In genomic region chr12:69469854-69470188, GRCh38 we compare ENCODE assay signal across 8 cellular contexts. TPM values are rescaled to one million over a fixed set of nuclear protein-coding genes. Genes with fewer than 3 reads are reported as not detected.
DNase-seq lines count a peak whose midpoint lies in the region; ATAC-seq, FAIRE-seq and TF ChIP-seq lines count a peak whose summit lies in the region.

No MANE protein-coding gene starts in this region.

- no peaks in the 10 kb centered on the region for H3K27me3 Mint-ChIP-seq in H9 (ENCODE audit: low read depth)

- no peak for TF ChIP-seq CTCF in H9 (conservative IDR thresholded peaks at IDR 0.05)
- no peak for TF ChIP-seq CTCF in WI38 (IDR thresholded peaks at IDR 0.05; ENCODE audit: low read depth, low read length)
- no peak for TF ChIP-seq CTCF in spleen (IDR thresholded peaks at IDR 0.05 in 8 of 11, conservative IDR thresholded peaks at IDR 0.05 in 3 of 11)
- no peak for TF ChIP-seq CTCF in D721Med (IDR thresholded peaks at IDR 0.05; ENCODE audit: insufficient read depth, missing control alignments)

- peaks cover 4% of the 10 kb centered on the region for H3K79me1 ChIP-seq in H9 (ENCODE audit: insufficient read depth, low read depth, low read length, poor library complexity, severe bottlenecking)

- no peak overlapping the region for H4K5ac ChIP-seq in H9 (ENCODE audit: insufficient read length, low read depth, low read length)

- H3K9me3 ChIP-seq in H9 (ENCODE audit: control insufficient read depth, low read depth, low read length) (no peaks in the 10 kb centered on the region), spleen (no peaks in the 10 kb centered on the region)

- H3K23ac ChIP-seq in H9 (ENCODE audit: insufficient read length, low read depth, low read length), result no peak overlapping the region

- H3K4me3 Mint-ChIP-seq in H9, result peak overlapping the region; percentile 95 to 97

- H3T11ph ChIP-seq in H9 (ENCODE audit: low read length), result no peak overlapping the region

- H3K14ac ChIP-seq in H9 (ENCODE audit: insufficient read depth, low read length), result no peak overlapping the region; the same call in 1 of the 2 replicates

- no peak overlapping the region for H3K18ac ChIP-seq in H9 (ENCODE audit: insufficient read length, low read depth, low read length)

- H3K36me3 Mint-ChIP-seq in H9 (ENCODE audit: insufficient read depth in 1 of 3, low read depth in 3 of 3), result no peaks in the 10 kb centered on the region; a peak in 2 of 7 replicates

- H3K27ac ChIP-seq in H9 (ENCODE audit: insufficient read length, low read depth, low read length), result no peak overlapping the region
- peak overlapping the region; percentile 70 to 94 (median 93) for H3K27ac ChIP-seq in spleen

- ATAC-seq in left cardiac atrium, result peak; percentile 2 to 5

- no peak for FAIRE-seq in D721Med (lab: Jason Lieb, UNC)

- H3K36me3 ChIP-seq in spleen, result no peaks in the 10 kb centered on the region

- no peak overlapping the region for H2BK15ac ChIP-seq in H9 (ENCODE audit: low read depth, low read length)

- no peak overlapping the region for H4K8ac ChIP-seq in H9 (replicated peaks; ENCODE audit: insufficient read length, low read depth, low read length)

- H3K4me3 ChIP-seq in WI38 (ENCODE audit: low read depth, low read length), result peak overlapping the region; percentile 88
- H3K4me3 ChIP-seq in spleen, result peak overlapping the region; percentile 72 to 93 (median 90)

- H3K79me2 ChIP-seq in H9 (ENCODE audit: insufficient read depth, low read length), result peaks cover 30% of the 10 kb centered on the region

- DNase-seq in H9 (no peak), left cardiac atrium (no peak), spleen (no peak), head of caudate nucleus (no peak), DMS 273 (lab: John Stamatoyannopoulos, UW; ENCODE audit: unreplicated experiment) (no peak), A172 (ENCODE audit: low spot score) (no peak), D721Med (ENCODE audit: insufficient read length, low spot score) (no peak)

- H3K9me3 Mint-ChIP-seq in H9, result no peaks in the 10 kb centered on the region

- no peak overlapping the region for H2BK120ac ChIP-seq in H9 (ENCODE audit: low read depth, low read length, poor library complexity, severe bottlenecking)

- H2BK5ac ChIP-seq in H9 (ENCODE audit: insufficient read length, low read length), result no peak overlapping the region

- H3K4ac ChIP-seq in H9 (ENCODE audit: low read depth, low read length), result no peak overlapping the region

- H3K4me2 ChIP-seq in H9 (ENCODE audit: insufficient read depth, insufficient read length, low read length), result peak overlapping the region; percentile 94

- H4K20me1 ChIP-seq in H9 (ENCODE audit: control insufficient read depth, insufficient read depth, insufficient read length), result no peaks in the 10 kb centered on the region

- H2BK20ac ChIP-seq in H9 (ENCODE audit: low read depth, low read length, poor library complexity, severe bottlenecking), result no peak overlapping the region

- no peak overlapping the region for H2AFZ ChIP-seq in H9 (ENCODE audit: low read length)

- H3K56ac ChIP-seq in H9 (ENCODE audit: insufficient read length, low read depth, low read length), result no peak overlapping the region

- H3K27ac Mint-ChIP-seq in H9, result peak overlapping the region; percentile 30 to 92 (median 33); a peak in 5 of 7 replicates

- H3K27me3 ChIP-seq in H9 (ENCODE audit: insufficient read depth, low read length) (no peaks in the 10 kb centered on the region), spleen (replicated peaks in 1 of 7) (no peaks in the 10 kb centered on the region)

- H2AK5ac ChIP-seq in H9 (ENCODE audit: insufficient read length, low read length), result no peak overlapping the region

- H3K4me1 ChIP-seq in H9 (ENCODE audit: insufficient read depth, low read length) (0 out of 2 replicates have a peak, but pooled peaks cover 4% of the 10 kb centered on the region), spleen (peaks cover 18 to 72% (median 54%) of the 10 kb centered on the region in 6 donors)

- peaks cover 4% of the 10 kb centered on the region for H3K23me2 ChIP-seq in H9 (ENCODE audit: insufficient read length, low read depth, low read length, poor library complexity, severe bottlenecking)

- WGBS in H9 (ENCODE audit: extremely low coverage, insufficient read length, low lambda C conversion rate), result no CpG with 5 or more reads among the region's 10 CpGs
- 23 to 45% (median 32%) methylated on average over 10 of the region's 10 CpGs for WGBS in spleen, 5 donors

- no peak overlapping the region for H2BK12ac ChIP-seq in H9 (ENCODE audit: insufficient read length, low read depth, low read length)

- TF ChIP-seq POLR2A in spleen (IDR thresholded peaks at IDR 0.05), result no peak

- H3K9ac ChIP-seq in H9 (ENCODE audit: extremely low read depth, insufficient read length, low read length), result peak overlapping the region; percentile 51

- intact Hi-C loops in left cardiac atrium (cut with DNase I) (loop anchor here in 1 of 2 donors (2.0 to 5.0 kb wide), 2 partner anchors 38 to 101 kb away; no protein-coding TSS in a partner anchor), spleen (cut with DNase I; ENCODE audit: low total_unique reads) (no loop called here), head of caudate nucleus (cut with DNase I) (loop anchor here (5.0 kb wide), 1 partner anchor 102 kb away; no protein-coding TSS in a partner anchor)

- peaks cover 55 to 74% of the 10 kb centered on the region in 2 experiments for H3K4me1 Mint-ChIP-seq in H9

- no peak overlapping the region for H4K91ac ChIP-seq in H9 (ENCODE audit: insufficient read length, low read depth, low read length)

RNA-seq across cellular contexts. Expression of gene FRS2, which starts 0.4 kb away (rescaled TPM):
- total RNA-seq in H9 (2021) (30.6 and 33.7 TPM in 2 replicates), left cardiac atrium (10 to 100 TPM; 21.3 to 30.7 TPM), spleen (10 to 100 TPM; 25.3 to 51.7 (median 31.8) TPM)
- 1 to 10 TPM; 3.4 to 4.8 (median 4.3) TPM for polyA plus RNA-seq in spleen
- total RNA-seq in A172 (2014; rRNA removed; shearing (Covaris generic)), result 42.4 and 43.6 TPM in 2 replicates
